Comparison of ENCODE assay signal across 22 cellular contexts in the genomic region with DNA sequence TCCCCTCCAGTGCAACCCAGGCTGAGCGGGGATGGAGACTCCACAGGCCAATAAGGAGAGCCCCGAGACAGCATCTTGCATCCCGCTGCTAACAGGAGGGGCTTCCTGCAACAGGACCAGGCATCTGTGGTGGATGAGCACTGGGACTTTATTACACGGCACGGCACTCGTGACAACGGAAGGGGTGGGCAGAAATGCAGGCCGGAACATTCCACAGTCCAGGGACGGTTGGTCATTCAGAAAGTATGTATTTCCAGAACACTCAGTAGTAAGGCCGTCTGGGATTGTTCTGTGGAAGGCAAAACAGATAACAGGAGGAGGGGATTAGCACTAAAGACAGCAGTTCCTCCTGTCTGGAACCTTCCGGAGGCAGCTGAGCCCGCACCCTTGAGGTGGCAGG. TPM values are rescaled to one million over a fixed set of nuclear protein-coding genes. Genes with fewer than 3 reads are reported as not detected.
DNase-seq lines count a peak whose midpoint lies in the region; ATAC-seq and TF ChIP-seq lines count a peak whose summit lies in the region.
"Had no signal": no experiment of that assay in that cellular context is flagged by ENCODE, and none has a peak within 500 bp of the region (broad histone marks: within the 10 kb centered on the region; RNA-seq: fewer than 3 reads in every experiment).

No MANE protein-coding gene starts in this region.

- DNase-seq in ELF-1 (ENCODE audit: low read depth, low spot score): peak; percentile 41
- DNase-seq in ascending aorta (ENCODE audit: low spot score in 2 of 2): no peak
- no peak for DNase-seq in glutamatergic neuron
- no peak for DNase-seq in inferior parietal cortex (ENCODE audit: extremely low spot score)
- no peak for DNase-seq in activated CD4-positive, alpha-beta T cell treated with anti-CD3 and anti-CD28 coated beads for 1 hour
- DNase-seq: activated CD8-positive, alpha-beta T cell treated with anti-CD3 and anti-CD28 coated beads for 36 hours; activated naive CD4-positive, alpha-beta T cell treated with anti-CD3 and anti-CD28 coated beads, Interleukin-2, amount 50 U/mL, for 16 hours; activated T-cell treated with anti-CD3 and anti-CD28 coated beads, Interleukin-2, amount 50 U/mL, for 4 hours; DMS 273 treated with DMSO at 0.1 percent for 48 hours; heart left ventricle; NCI-H1417; NCI-H526; stimulated activated CD4-positive, alpha-beta T cell treated with anti-CD3 and anti-CD28 coated beads, Interleukin-4, amount 100 ng/mL, for 4 hours had no signal

- peaks cover 29% of the 10 kb centered on the region for H3K27me3 Mint-ChIP-seq in glutamatergic neuron (ENCODE audit: unreplicated experiment)

- peaks cover 22% of the 10 kb centered on the region for H3K9me3 Mint-ChIP-seq in glutamatergic neuron (ENCODE audit: unreplicated experiment)
- H3K9me3 Mint-ChIP-seq: activated CD8-positive, alpha-beta T cell treated with anti-CD3 and anti-CD28 coated beads for 36 hours; activated T-cell treated with anti-CD3 and anti-CD28 coated beads, Interleukin-2, amount 50 U/mL, for 4 hours; GM23338; nephron had no signal

- intact Hi-C loops in ascending aorta (cut with DNase I): no loop called here

- H3K9ac ChIP-seq in skeletal muscle satellite cell (ENCODE audit: low read depth, low read length): peak overlapping the region; percentile 31

- H3K9me3 ChIP-seq in ascending aorta (no peaks in the 10 kb centered on the region), skeletal muscle satellite cell (replicated peaks; ENCODE audit: low read length) (no peaks in the 10 kb centered on the region)
- H3K9me3 ChIP-seq: heart left ventricle had no signal

- ATAC-seq in HG03039 (IDR thresholded peaks at IDR 0.05; ENCODE audit: unreplicated experiment): no peak
- ATAC-seq: activated CD8-positive, alpha-beta T cell treated with anti-CD3 and anti-CD28 coated beads for 36 hours; activated T-cell treated with anti-CD3 and anti-CD28 coated beads, Interleukin-2, amount 50 U/mL, for 4 hours; esophagus mucosa; GM23338; heart left ventricle had no signal

- peak overlapping the region; percentile 30 to 45 for H3K27ac ChIP-seq in ascending aorta
- H3K27ac ChIP-seq: C4-2B, heart left ventricle had no signal

- H3K36me3 ChIP-seq in ascending aorta (peaks cover 41 to 61% of the 10 kb centered on the region in 2 donors), skeletal muscle satellite cell (ENCODE audit: insufficient read depth, low read length) (peaks cover 47% of the 10 kb centered on the region)

- H3K4me3 Mint-ChIP-seq in glutamatergic neuron (ENCODE audit: unreplicated experiment): peak overlapping the region; percentile 71
- H3K4me3 Mint-ChIP-seq: activated CD8-positive, alpha-beta T cell treated with anti-CD3 and anti-CD28 coated beads for 36 hours; activated T-cell treated with anti-CD3 and anti-CD28 coated beads, Interleukin-2, amount 50 U/mL, for 4 hours; GM23338; nephron had no signal

- H3K27me3 ChIP-seq in ascending aorta: no peaks in the 10 kb centered on the region
- no peaks in the 10 kb centered on the region for H3K27me3 ChIP-seq in skeletal muscle satellite cell (ENCODE audit: control insufficient read depth, insufficient read depth, low read length)

- peak overlapping the region; percentile 89 for H3K27ac Mint-ChIP-seq in glutamatergic neuron (ENCODE audit: unreplicated experiment)
- H3K27ac Mint-ChIP-seq: activated CD8-positive, alpha-beta T cell treated with anti-CD3 and anti-CD28 coated beads for 36 hours; GM23338; nephron had no signal

- H3K4me2 ChIP-seq in skeletal muscle satellite cell (ENCODE audit: low read length): peak overlapping the region; percentile 2
- H3K4me2 ChIP-seq: GM23338 had no signal

- H3K4me1 ChIP-seq in ascending aorta (peaks cover 0 to 4% of the 10 kb centered on the region in 2 donors), skeletal muscle satellite cell (ENCODE audit: control insufficient read depth, insufficient read depth, low read length) (peaks cover 9% of the 10 kb centered on the region)

- no peaks in the 10 kb centered on the region for H3K36me3 Mint-ChIP-seq in glutamatergic neuron (ENCODE audit: unreplicated experiment)

- no peak for TF ChIP-seq CTCF in ascending aorta (IDR thresholded peaks at IDR 0.05)
- TF ChIP-seq CTCF in glutamatergic neuron (IDR thresholded peaks at IDR 0.05; ENCODE audit: partially characterized antibody, unreplicated experiment): no peak

- H3K4me3 ChIP-seq in ascending aorta (no peak overlapping the region), skeletal muscle satellite cell (ENCODE audit: low read length) (no peak overlapping the region)
- H3K4me3 ChIP-seq: GM23338, heart left ventricle had no signal

- peaks cover 28% of the 10 kb centered on the region for H3K4me1 Mint-ChIP-seq in glutamatergic neuron (ENCODE audit: low read depth, unreplicated experiment)

RNA-seq across cellular contexts. Expression of gene TM6SF2, which starts 3.3 kb away (rescaled TPM):
- 8.8 TPM for total RNA-seq in ascending aorta
- total RNA-seq in glutamatergic neuron (ENCODE audit: unreplicated experiment): 7.2 TPM
- not detected in 2 replicates for total RNA-seq in skeletal muscle satellite cell (2012; rRNA removed)
- total RNA-seq: activated CD8-positive, alpha-beta T cell treated with anti-CD3 and anti-CD28 coated beads for 36 hours; activated T-cell treated with anti-CD3 and anti-CD28 coated beads, Interleukin-2, amount 50 U/mL, for 4 hours; bronchial epithelial cell; esophagus mucosa; lung microvascular endothelial cell; T-helper 1 cell treated with Interleukin-12 subunit alpha and Interleukin-12 subunit beta and Interleukin-4 antibody, amounts not matched to agents 30 ng/mL and 1 ng/mL, for 36 hours had no signal

RNA-seq across cellular contexts. Expression of gene SUGP1, which starts 43.9 kb away (rescaled TPM):
- total RNA-seq in ascending aorta (42.9 TPM), glutamatergic neuron (ENCODE audit: unreplicated experiment) (134 TPM)
- 29.2 and 31.2 TPM in 2 replicates for total RNA-seq in skeletal muscle satellite cell (2012; rRNA removed)

RNA-seq across cellular contexts. Expression of gene MAU2, which starts 44.2 kb away (rescaled TPM):
- total RNA-seq in ascending aorta (41.2 TPM), glutamatergic neuron (ENCODE audit: unreplicated experiment) (107 TPM)
- 24.8 and 29.9 TPM in 2 replicates for total RNA-seq in skeletal muscle satellite cell (2012; rRNA removed)
